Comparison of ENCODE assay signal across 8 cellular contexts in genomic region chr15:39106913-39107312, GRCh38.
"Had no signal": no experiment of that assay in that cellular context is flagged by ENCODE, and none has a peak within 500 bp of the region (broad histone marks: within the 10 kb centered on the region; RNA-seq: fewer than 3 reads in every experiment).

No MANE protein-coding gene starts in this region.

- H3K9me3 ChIP-seq: HAP-1 had no signal

- H3K4me1 ChIP-seq: HAP-1 had no signal

- H2AFZ ChIP-seq: GM23248 had no signal

- H3K27me3 Mint-ChIP-seq: IgD-negative memory B cell had no signal

- DNase-seq: GM23248, GOT3, H7, HFFc6, KBM-7 had no signal

- H3K4me3 ChIP-seq: GM23248, HAP-1 had no signal

- H3K27ac Mint-ChIP-seq: HFFc6, IgD-negative memory B cell had no signal

- H3K36me3 ChIP-seq: HAP-1 had no signal

- H3K4me3 Mint-ChIP-seq: HFFc6, IgD-negative memory B cell had no signal

- H3K4me1 Mint-ChIP-seq: IgD-negative memory B cell had no signal

- H3K9ac ChIP-seq: GM23248 had no signal

- ATAC-seq: HCT116 had no signal

- H3K36me3 Mint-ChIP-seq: IgD-negative memory B cell had no signal

- H3K27ac ChIP-seq: GM23248 had no signal
